ENCODE assay signal across 8 cellular contexts in the genomic region with DNA sequence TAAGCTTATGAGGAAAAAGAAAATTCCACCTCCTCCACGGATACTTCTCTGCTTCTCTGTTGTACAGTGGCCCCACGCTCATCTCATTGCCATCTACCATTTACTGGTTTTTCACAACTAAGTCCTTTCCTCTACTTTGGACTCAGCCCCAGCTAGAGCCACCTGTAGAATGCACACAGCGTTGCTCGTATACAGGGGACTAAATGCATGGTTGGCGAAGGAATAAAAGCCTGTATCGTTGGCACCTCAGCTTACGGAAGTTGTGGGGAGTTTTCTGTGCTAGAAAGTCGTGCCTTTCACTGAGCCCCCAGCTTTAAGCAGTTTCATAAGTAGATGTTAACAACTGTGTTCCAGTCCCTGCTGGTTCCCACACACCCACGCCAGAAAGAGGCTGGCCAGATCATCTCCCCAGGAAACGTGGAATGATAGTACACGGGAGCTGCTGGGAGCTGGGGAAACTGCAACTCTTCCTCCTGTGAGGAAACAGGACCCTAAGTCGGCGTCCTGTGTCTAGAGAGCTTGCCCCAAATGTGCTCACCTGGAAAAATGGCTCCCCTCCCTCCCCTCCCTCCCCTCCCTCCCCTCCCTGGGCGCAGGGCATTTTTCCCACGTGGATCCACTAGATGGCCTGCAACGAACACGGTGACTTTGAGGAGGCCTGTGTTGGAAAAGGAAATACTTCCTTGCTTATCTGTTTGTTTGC. TPM values are rescaled to one million over a fixed set of nuclear protein-coding genes. Genes with fewer than 3 reads are reported as not detected.
DNase-seq lines count a peak whose midpoint lies in the region; ATAC-seq and TF ChIP-seq lines count a peak whose summit lies in the region.

No MANE protein-coding gene starts in this region.

- peak overlapping the region; percentile 26 for H3K4me3 ChIP-seq in choroid plexus epithelial cell (ENCODE audit: low read depth, low read length)

- peak; percentile 61 for TF ChIP-seq CTCF in choroid plexus epithelial cell (conservative IDR thresholded peaks at IDR 0.05; ENCODE audit: low read depth, low read length)

- DNase-seq in EL = peak; percentile 55
- peak; percentile 60 for DNase-seq in NCI-H2171 (lab: John Stamatoyannopoulos, UW)
- DNase-seq in choroid plexus epithelial cell (ENCODE audit: low read depth) = peak; percentile 75
- DNase-seq in lung microvascular endothelial cell (ENCODE audit: low read depth in 2 of 2) = peak; percentile 71 to 78
- DNase-seq in activated effector memory CD4-positive, alpha-beta T cell treated with Interleukin-2 at 50 U/mL for 16 hours = no peak
- no peak for DNase-seq in NOMO-1 treated with dmso at 0.1 percent for 144 hours (lab: John Stamatoyannopoulos, UW; ENCODE audit: unreplicated experiment)

- ATAC-seq in GM19035 (IDR thresholded peaks at IDR 0.05; ENCODE audit: unreplicated experiment) (no peak), HG03342 (IDR thresholded peaks at IDR 0.05; ENCODE audit: unreplicated experiment) (no peak)

RNA-seq across cellular contexts. Expression of a gene that starts 43.7 kb away (rescaled TPM):
- 0.22 TPM in 1 of 2 replicates, not detected in the other for total RNA-seq in lung microvascular endothelial cell

Comparison
In these comparisons a context has a peak if more than half of its experiments do, and no peak if none do; other contexts are left out.
1. DNase-seq: peak in EL (single experiment), NCI-H2171 (single experiment), choroid plexus epithelial cell (single experiment) and lung microvascular endothelial cell (2 of 2); none in activated effector memory CD4-positive, alpha-beta T cell treated with Interleukin-2 at 50 U/mL for 16 hours (single experiment) and NOMO-1 treated with dmso at 0.1 percent for 144 hours (single experiment).